In the genomic region with DNA sequence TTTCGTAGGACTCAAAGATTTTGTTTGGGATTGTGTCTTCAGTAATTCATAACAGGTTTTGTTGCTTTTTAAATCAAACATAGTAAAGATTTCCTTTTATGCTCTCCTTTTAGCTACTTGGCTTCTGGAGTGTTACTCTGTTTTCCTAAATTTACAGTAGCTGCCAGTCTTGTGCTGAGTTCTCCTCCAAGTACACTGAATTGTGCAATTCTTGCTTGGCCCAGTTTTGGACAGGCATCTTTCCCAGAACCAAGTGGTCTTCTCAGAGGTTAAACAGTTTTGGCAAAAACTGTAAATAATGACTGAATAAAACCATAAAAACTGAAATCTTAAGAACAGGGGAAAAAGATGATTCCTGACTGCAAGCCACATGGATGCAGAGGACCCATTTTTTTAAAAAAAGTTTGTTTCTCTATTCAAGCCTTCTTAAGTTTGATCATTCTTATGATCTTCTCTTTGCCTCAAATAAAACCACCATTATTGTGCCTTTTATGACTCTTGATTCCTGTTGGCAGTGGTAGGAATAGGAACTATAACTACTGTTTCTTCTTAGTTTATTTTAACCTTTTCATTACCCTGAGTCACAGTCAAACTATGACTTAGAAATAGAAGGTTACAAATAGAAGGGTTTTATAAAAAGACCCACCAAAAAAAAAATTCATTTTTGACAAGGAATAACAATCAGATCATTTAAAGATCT, we compare ENCODE assay signal across 7 cellular contexts.
DNase-seq lines count a peak whose midpoint lies in the region; ATAC-seq and TF ChIP-seq lines count a peak whose summit lies in the region.

No MANE protein-coding gene starts in this region.

- 49 to 69% methylated on average over 1 of the region's 1 CpG for WGBS in lung, 2 donors
- 88 to 94% methylated on average over 1 of the region's 1 CpG for WGBS in testis, 2 donors

- H3K9me3 Mint-ChIP-seq in IgD-negative memory B cell, result no peaks in the 10 kb centered on the region

- H3K4me1 ChIP-seq in adipocyte (ENCODE audit: control insufficient read depth, insufficient read depth, low read length), result peaks cover 81% of the 10 kb centered on the region
- H3K4me1 ChIP-seq in lung (ENCODE audit: control insufficient read depth in 2 of 2, insufficient read depth in 2 of 2, low read length in 2 of 2), result peaks cover 5 to 10% of the 10 kb centered on the region in 2 donors
- H3K4me1 ChIP-seq in testis, result peaks cover 12% of the 10 kb centered on the region

- peak overlapping the region in 2 of 4 donors; percentile 17 to 63 for H3K4me3 Mint-ChIP-seq in IgD-negative memory B cell

- peak overlapping the region; percentile 54 for H3K4me3 ChIP-seq in adipocyte (ENCODE audit: low read length)
- H3K4me3 ChIP-seq in lung, result no peak overlapping the region
- no peak overlapping the region for H3K4me3 ChIP-seq in testis

- no peaks in the 10 kb centered on the region for H3K27me3 Mint-ChIP-seq in IgD-negative memory B cell

- H3K27me3 ChIP-seq in adipocyte (replicated peaks; ENCODE audit: control insufficient read depth, insufficient read depth, low read length), result no peaks in the 10 kb centered on the region
- H3K27me3 ChIP-seq in lung (ENCODE audit: control insufficient read depth, insufficient read depth), result no peaks in the 10 kb centered on the region
- no peaks in the 10 kb centered on the region for H3K27me3 ChIP-seq in testis

- H3K4me1 Mint-ChIP-seq in IgD-negative memory B cell, result peaks cover 27 to 31% (median 30%) of the 10 kb centered on the region in 3 donors

- H3K27ac Mint-ChIP-seq in IgD-negative memory B cell, result peak overlapping the region in 2 of 3 donors; percentile 65 to 81

- DNase-seq in adipocyte (ENCODE audit: low read depth) (peak; percentile 83), lung (ENCODE audit: low spot score) (peak; percentile 51), testis (peak; percentile 50), NCI-H1105 treated with DMSO at 0.1 percent for 48 hours (lab: John Stamatoyannopoulos, UW) (no peak), cortex of kidney (lab: John Stamatoyannopoulos, UW) (no peak), DMS 273 (lab: John Stamatoyannopoulos, UW; ENCODE audit: unreplicated experiment) (no peak)

- ATAC-seq in lung (ENCODE audit: insufficient read depth, low FRiP score), result no peak

- TF ChIP-seq POLR2A in testis (IDR thresholded peaks at IDR 0.05), result no peak

- TF ChIP-seq CTCF in lung (IDR thresholded peaks at IDR 0.05; ENCODE audit: control extremely low read depth, extremely low read depth) (no peak), testis (IDR thresholded peaks at IDR 0.05) (no peak)

- H3K36me3 ChIP-seq in adipocyte (ENCODE audit: control insufficient read depth, insufficient read depth, low read length, severe bottlenecking) (peaks cover 17% of the 10 kb centered on the region), lung (ENCODE audit: control insufficient read depth in 2 of 2, insufficient read depth in 2 of 2, low read length in 2 of 2) (no peaks in the 10 kb centered on the region), testis (ENCODE audit: low read depth, missing control alignments) (no peaks in the 10 kb centered on the region)

- peak overlapping the region; percentile 67 for H3K9ac ChIP-seq in adipocyte (ENCODE audit: low read length)

- H3K9me3 ChIP-seq in adipocyte (ENCODE audit: control insufficient read depth, low read length), result no peaks in the 10 kb centered on the region
- H3K9me3 ChIP-seq in lung (ENCODE audit: control insufficient read depth in 2 of 2, insufficient read depth in 1 of 2, low read length in 1 of 2), result no peaks in the 10 kb centered on the region
- H3K9me3 ChIP-seq in testis, result no peaks in the 10 kb centered on the region

- no peak overlapping the region for H3K27ac ChIP-seq in lung (ENCODE audit: low read depth in 1 of 2, low read length in 1 of 2)
- no peak overlapping the region for H3K27ac ChIP-seq in testis

- intact Hi-C loops in testis (cut with DNase I; ENCODE audit: low total_unique reads), result no loop called here

- H3K36me3 Mint-ChIP-seq in IgD-negative memory B cell, result no peaks in the 10 kb centered on the region

Comparison
In these comparisons a context has a peak if more than half of its experiments do, and no peak if none do; other contexts are left out.
1. DNase-seq: peak in adipocyte (single experiment), lung (single experiment) and testis (single experiment); none in NCI-H1105 treated with DMSO at 0.1 percent for 48 hours (single experiment), cortex of kidney (single experiment) and DMS 273 (single experiment).